1 cellular context compared by ENCODE assay signal in genomic region chr15:58212909-58213526, GRCh38.
TF ChIP-seq lines count a peak whose summit lies in the region.

No MANE protein-coding gene starts in this region.

TF ChIP-seq in GM23338, 12 proteins besides CTCF, POLR2A, EP300 and RAD21 (continued from another document):
- no peak for TF ChIP-seq ZNF462 (CRISPR knock-in tag; IDR thresholded peaks at IDR 0.05)
- TF ChIP-seq STAT1 (IDR thresholded peaks at IDR 0.05; ENCODE audit: unreplicated experiment), result no peak
- TF ChIP-seq REST (IDR thresholded peaks at IDR 0.05; ENCODE audit: unreplicated experiment), result no peak
- no peak for TF ChIP-seq ZNF114 (CRISPR knock-in tag; IDR thresholded peaks at IDR 0.05)
- no peak for TF ChIP-seq NANOG (IDR thresholded peaks at IDR 0.05; ENCODE audit: borderline replicate concordance)
- no peak for TF ChIP-seq CREB1 (CRISPR knock-in tag; IDR thresholded peaks at IDR 0.05; ENCODE audit: low read depth)
- TF ChIP-seq ZNF331 (CRISPR knock-in tag; IDR thresholded peaks at IDR 0.05; ENCODE audit: low read depth), result no peak
- TF ChIP-seq EZH2phosphoT487 (IDR thresholded peaks at IDR 0.05; ENCODE audit: unreplicated experiment), result no peak
- no peak for TF ChIP-seq POLR2AphosphoS5 (IDR thresholded peaks at IDR 0.05; ENCODE audit: low read depth)
- TF ChIP-seq ETS1 (IDR thresholded peaks at IDR 0.05), result no peak
- TF ChIP-seq EZH2 (IDR thresholded peaks at IDR 0.05; ENCODE audit: low read depth, unreplicated experiment), result no peak
